ENCODE assay signal across 25 cellular contexts in the genomic region with DNA sequence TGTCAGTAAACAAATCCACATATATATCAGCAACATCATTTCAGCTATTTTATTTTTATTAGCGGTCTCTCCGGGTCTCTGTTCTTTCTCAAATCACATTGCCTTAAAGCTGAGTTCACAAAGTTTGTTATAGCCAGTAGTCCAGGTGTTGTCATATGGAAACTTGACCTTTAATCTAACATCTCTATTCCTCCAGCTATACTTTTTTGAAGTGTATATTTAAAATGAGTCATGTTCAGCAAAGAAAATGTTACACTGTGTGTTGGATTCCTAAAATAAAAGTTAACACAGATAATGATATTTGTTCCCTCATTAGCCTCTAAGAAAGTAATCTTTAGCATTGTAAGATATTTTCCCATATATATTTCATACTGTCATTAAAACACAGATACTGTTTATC.
DNase-seq lines count a peak whose midpoint lies in the region; ATAC-seq and TF ChIP-seq lines count a peak whose summit lies in the region.
"Had no signal": no experiment of that assay in that cellular context is flagged by ENCODE, and none has a peak within 500 bp of the region (broad histone marks: within the 10 kb centered on the region; RNA-seq: fewer than 3 reads in every experiment).

No MANE protein-coding gene starts in this region.

- dilution Hi-C loops in IMR-90 (cut with HindIII; ENCODE audit: low sequenced_read_pairs, unreplicated experiment) = no loop called here

- no peak overlapping the region for H2BK120ac ChIP-seq in IMR-90 (ENCODE audit: low read depth, low read length)

- H3K23ac ChIP-seq in IMR-90 (ENCODE audit: low read depth, low read length) = no peak overlapping the region

- peak overlapping the region; percentile 66 for H3K27ac Mint-ChIP-seq in activated T-cell treated with anti-CD3 and anti-CD28 coated beads, Interleukin-2, amount 50 U/mL, for 72 hours
- H3K27ac Mint-ChIP-seq in activated T-helper 2 cell treated with anti-CD3 and anti-CD28 coated beads, Interferon-gamma antibody, Interleukin-2, Interleukin-4, amounts not matched to agents 10 μg/mL and 5 μg/mL and 100 μg/mL, durations not matched to agents 14 hours and 24 hours and 36 hours = peak overlapping the region; percentile 2
- peak overlapping the region; percentile 54 for H3K27ac Mint-ChIP-seq in stimulated activated naive B cell treated with anti-CD40 and anti-IgM and Interleukin-4, amounts not matched to agents 10 μg/mL and 1 μg/mL and 100 μg/mL, for 72 hours
- H3K27ac Mint-ChIP-seq in CD8-positive, alpha-beta memory T cell = peak overlapping the region in 2 of 8 donors; percentile 43 to 66
- H3K27ac Mint-ChIP-seq: B cell; CD4-positive, alpha-beta T cell; CD8-positive, alpha-beta T cell had no signal

- no peak overlapping the region for H3K56ac ChIP-seq in IMR-90 (ENCODE audit: extremely low read depth, insufficient read depth, low read length)

- H3K79me1 ChIP-seq in IMR-90 (ENCODE audit: low read depth in 1 of 2, low read length in 2 of 2) = peaks cover 5 to 6% of the 10 kb centered on the region in 2 experiments; a peak in 2 of 4 replicates

- BruUV-seq in IMR-90 (replicated peaks; lab: Mats Ljungman, UMichigan) = no TSS peak

- H3K18ac ChIP-seq in IMR-90 (ENCODE audit: low read depth, low read length) = no peak overlapping the region

- H4K91ac ChIP-seq in IMR-90 (ENCODE audit: insufficient read depth, low read depth, low read length) = no peak overlapping the region

- in situ Hi-C loops in IMR-90 (cut with MboI; ENCODE audit: low sequenced_read_pairs) = no loop called here

- no peak for DNase-seq in activated T-cell treated with anti-CD3 and anti-CD28 coated beads, Interleukin-2, amount 50 U/mL, for 72 hours
- DNase-seq in activated T-cell treated with anti-CD3 and anti-CD28 coated beads for 4 hours (no peak), IMR-90 (peak; percentile 7), NCI-H524 (lab: John Stamatoyannopoulos, UW) (no peak), HK-2 (ENCODE audit: unreplicated experiment) (no peak)
- no peak for DNase-seq in activated T-helper 2 cell treated with anti-CD3 and anti-CD28 coated beads, Interferon-gamma antibody, Interleukin-2, Interleukin-4, amounts not matched to agents 10 μg/mL and 5 μg/mL and 100 μg/mL, durations not matched to agents 14 hours and 24 hours and 36 hours (ENCODE audit: low spot score)
- DNase-seq in stimulated activated naive B cell treated with anti-CD40 and anti-IgM and Interleukin-4, amounts not matched to agents 10 μg/mL and 1 μg/mL and 100 μg/mL, for 72 hours = no peak
- no peak for DNase-seq in CD8-positive, alpha-beta memory T cell
- DNase-seq: AML-193; CD4-positive, alpha-beta T cell; CD8-positive, alpha-beta T cell; COR-L47; DMS 273 treated with DMSO at 0.1 percent for 48 hours; DMS153; DMS53; DMS79; DND-41; EL; GDM1 had no signal

- POLR2A ChIA-PET in IMR-90 (lab: Charles Lee; ENCODE audit: unreplicated experiment) = no interaction called here
- POLR2A ChIA-PET in CD8-positive, alpha-beta memory T cell (lab: Charles Lee) = no interaction called here

- peaks cover 0 to 5% of the 10 kb centered on the region in 2 donors for H3K36me3 Mint-ChIP-seq in activated T-cell treated with anti-CD3 and anti-CD28 coated beads, Interleukin-2, amount 50 U/mL, for 72 hours (ENCODE audit: insufficient read depth in 2 of 2)
- peaks cover 34% of the 10 kb centered on the region for H3K36me3 Mint-ChIP-seq in activated T-helper 2 cell treated with anti-CD3 and anti-CD28 coated beads, Interferon-gamma antibody, Interleukin-2, Interleukin-4, amounts not matched to agents 10 μg/mL and 5 μg/mL and 100 μg/mL, durations not matched to agents 14 hours and 24 hours and 36 hours (ENCODE audit: low read depth)
- H3K36me3 Mint-ChIP-seq in stimulated activated naive B cell treated with anti-CD40 and anti-IgM and Interleukin-4, amounts not matched to agents 10 μg/mL and 1 μg/mL and 100 μg/mL, for 72 hours = peaks cover 26 to 27% of the 10 kb centered on the region in 2 donors
- peaks cover 0 to 70% (median 15%) of the 10 kb centered on the region in 3 donors for H3K36me3 Mint-ChIP-seq in CD8-positive, alpha-beta memory T cell

- H3K14ac ChIP-seq in IMR-90 (replicated peaks; ENCODE audit: low read depth, low read length) = no peak overlapping the region

- no peak overlapping the region for H2AK9ac ChIP-seq in IMR-90 (replicated peaks; ENCODE audit: low read depth, low read length, poor library complexity)

- H4K20me1 ChIP-seq in IMR-90 (ENCODE audit: insufficient read depth, low read length) = 0 out of 2 replicates have a peak, but pooled peaks cover 4% of the 10 kb centered on the region

- H3K9me3 ChIP-seq in IMR-90 (ENCODE audit: control insufficient read depth, insufficient read depth, low read length) = no peaks in the 10 kb centered on the region
- no peaks in the 10 kb centered on the region for H3K9me3 ChIP-seq in CD8-positive, alpha-beta memory T cell (ENCODE audit: low read length)
- H3K9me3 ChIP-seq: A549; BLaER1 treated with 17β-estradiol and CSF1 and Interleukin-3, amounts not matched to agents 10 nM and 100 nM had no signal

- H3K36me3 ChIP-seq in IMR-90 (ENCODE audit: control insufficient read depth, insufficient read depth, low read length) = peaks cover 11% of the 10 kb centered on the region
- peaks cover 10% of the 10 kb centered on the region for H3K36me3 ChIP-seq in CD8-positive, alpha-beta memory T cell (ENCODE audit: insufficient read depth, low read length)

- H4K8ac ChIP-seq in IMR-90 (ENCODE audit: low read depth in 2 of 2, low read length in 2 of 2) = no peak overlapping the region

- no peak overlapping the region for H2AK5ac ChIP-seq in IMR-90 (ENCODE audit: low read depth, low read length)

- CTCF ChIA-PET in IMR-90 (lab: Yijun Ruan, JAX) = no interaction called here
- CTCF ChIA-PET in CD8-positive, alpha-beta memory T cell (lab: Charles Lee) = interaction anchor here (1.1 kb wide), 1 partner anchor 9 kb away, joined by 3 read pairs; no protein-coding TSS in a partner anchor

- TF ChIP-seq POLR2A in IMR-90 (IDR thresholded peaks at IDR 0.05; ENCODE audit: low read depth, low read length) = no peak

- WGBS in IMR-90 (ENCODE audit: extremely low coverage in 2 of 2, insufficient read length in 1 of 2), 2 experiments = no CpG with 5 or more reads among the region's 2 CpGs

- no peak overlapping the region for H3K4me3 Mint-ChIP-seq in activated T-cell treated with anti-CD3 and anti-CD28 coated beads, Interleukin-2, amount 50 U/mL, for 72 hours
- H3K4me3 Mint-ChIP-seq in activated T-helper 2 cell treated with anti-CD3 and anti-CD28 coated beads, Interferon-gamma antibody, Interleukin-2, Interleukin-4, amounts not matched to agents 10 μg/mL and 5 μg/mL and 100 μg/mL, durations not matched to agents 14 hours and 24 hours and 36 hours (ENCODE audit: low read depth) = no peak overlapping the region
- H3K4me3 Mint-ChIP-seq in stimulated activated naive B cell treated with anti-CD40 and anti-IgM and Interleukin-4, amounts not matched to agents 10 μg/mL and 1 μg/mL and 100 μg/mL, for 72 hours = no peak overlapping the region
- no peak overlapping the region for H3K4me3 Mint-ChIP-seq in CD8-positive, alpha-beta memory T cell
- H3K4me3 Mint-ChIP-seq: B cell; CD4-positive, alpha-beta T cell; CD8-positive, alpha-beta T cell had no signal

- H3K4me3 ChIP-seq in IMR-90 (ENCODE audit: insufficient read depth, low read depth, low read length) = no peak overlapping the region
- H3K4me3 ChIP-seq in CD8-positive, alpha-beta memory T cell (ENCODE audit: low read length) = no peak overlapping the region
- H3K4me3 ChIP-seq: A549; BLaER1 treated with 17β-estradiol and CSF1 and Interleukin-3, amounts not matched to agents 10 nM and 100 nM; GM12878 had no signal

- H3K9me3 Mint-ChIP-seq in activated T-cell treated with anti-CD3 and anti-CD28 coated beads, Interleukin-2, amount 50 U/mL, for 72 hours = no peaks in the 10 kb centered on the region
- H3K9me3 Mint-ChIP-seq in activated T-helper 2 cell treated with anti-CD3 and anti-CD28 coated beads, Interferon-gamma antibody, Interleukin-2, Interleukin-4, amounts not matched to agents 10 μg/mL and 5 μg/mL and 100 μg/mL, durations not matched to agents 14 hours and 24 hours and 36 hours = no peaks in the 10 kb centered on the region
- no peaks in the 10 kb centered on the region for H3K9me3 Mint-ChIP-seq in stimulated activated naive B cell treated with anti-CD40 and anti-IgM and Interleukin-4, amounts not matched to agents 10 μg/mL and 1 μg/mL and 100 μg/mL, for 72 hours
- no peaks in the 10 kb centered on the region for H3K9me3 Mint-ChIP-seq in CD8-positive, alpha-beta memory T cell
- H3K9me3 Mint-ChIP-seq: CD4-positive, alpha-beta T cell; CD8-positive, alpha-beta T cell had no signal

- no peak overlapping the region for H2BK5ac ChIP-seq in IMR-90 (ENCODE audit: low read depth, low read length, poor library complexity, severe bottlenecking)

- H3K4ac ChIP-seq in IMR-90 (ENCODE audit: low read depth, low read length) = no peak overlapping the region

- no peaks in the 10 kb centered on the region for H3K27me3 ChIP-seq in IMR-90 (ENCODE audit: control insufficient read depth, insufficient read depth, low read length)
- H3K27me3 ChIP-seq in CD8-positive, alpha-beta memory T cell (ENCODE audit: insufficient read depth, low read length, poor library complexity, severe bottlenecking) = no peaks in the 10 kb centered on the region
- H3K27me3 ChIP-seq: BLaER1 treated with 17β-estradiol and CSF1 and Interleukin-3, amounts not matched to agents 10 nM and 100 nM had no signal

- H3K27ac ChIP-seq in IMR-90 (ENCODE audit: insufficient read depth, low read length) = no peak overlapping the region
- no peak overlapping the region for H3K27ac ChIP-seq in CD8-positive, alpha-beta memory T cell (ENCODE audit: low read depth, low read length)
- H3K27ac ChIP-seq: 22Rv1; A549; BLaER1 treated with 17β-estradiol and CSF1 and Interleukin-3, amounts not matched to agents 10 nM and 100 nM; C4-2B had no signal

- H3K9ac ChIP-seq in IMR-90 (ENCODE audit: low read depth, low read length) = no peak overlapping the region
- H3K9ac ChIP-seq: BLaER1 treated with 17β-estradiol and CSF1 and Interleukin-3, amounts not matched to agents 10 nM and 100 nM had no signal

- no peaks in the 10 kb centered on the region for H3K27me3 Mint-ChIP-seq in activated T-cell treated with anti-CD3 and anti-CD28 coated beads, Interleukin-2, amount 50 U/mL, for 72 hours (ENCODE audit: low read depth)
- H3K27me3 Mint-ChIP-seq in activated T-helper 2 cell treated with anti-CD3 and anti-CD28 coated beads, Interferon-gamma antibody, Interleukin-2, Interleukin-4, amounts not matched to agents 10 μg/mL and 5 μg/mL and 100 μg/mL, durations not matched to agents 14 hours and 24 hours and 36 hours (ENCODE audit: low read depth) = no peaks in the 10 kb centered on the region
- H3K27me3 Mint-ChIP-seq in stimulated activated naive B cell treated with anti-CD40 and anti-IgM and Interleukin-4, amounts not matched to agents 10 μg/mL and 1 μg/mL and 100 μg/mL, for 72 hours = no peaks in the 10 kb centered on the region
- no peaks in the 10 kb centered on the region for H3K27me3 Mint-ChIP-seq in CD8-positive, alpha-beta memory T cell
- H3K27me3 Mint-ChIP-seq: B cell; CD4-positive, alpha-beta T cell had no signal

- H3K4me2 ChIP-seq in IMR-90 (ENCODE audit: low read depth, low read length) = no peak overlapping the region
- H3K4me2 ChIP-seq: A549; BLaER1 treated with 17β-estradiol and CSF1 and Interleukin-3, amounts not matched to agents 10 nM and 100 nM had no signal

- intact Hi-C loops in IMR-90 (cut with micrococcal nuclease) = no loop called here
- intact Hi-C loops in activated T-helper 2 cell treated with anti-CD3 and anti-CD28 coated beads, Interferon-gamma antibody, Interleukin-2, Interleukin-4, amounts not matched to agents 10 μg/mL and 5 μg/mL and 100 μg/mL, durations not matched to agents 14 hours and 24 hours and 36 hours (cut with micrococcal nuclease) = no loop called here

- no peak for ATAC-seq in activated T-cell treated with anti-CD3 and anti-CD28 coated beads, Interleukin-2, amount 50 U/mL, for 72 hours (replicated peaks in 1 of 2)
- ATAC-seq in IMR-90 (ENCODE audit: low read depth) = peak; percentile 60
- no peak for ATAC-seq in stimulated activated naive B cell treated with anti-CD40 and anti-IgM and Interleukin-4, amounts not matched to agents 10 μg/mL and 1 μg/mL and 100 μg/mL, for 72 hours (replicated peaks)
- ATAC-seq: A549; CD8-positive, alpha-beta T cell; GM12878 had no signal

- H3K9me1 ChIP-seq in IMR-90 (ENCODE audit: insufficient read depth, low read length) = 0 out of 2 replicates have a peak, but pooled peaks cover 10% of the 10 kb centered on the region

- no peaks in the 10 kb centered on the region for H3K4me1 ChIP-seq in IMR-90 (ENCODE audit: control insufficient read depth, insufficient read depth, low read length)
- H3K4me1 ChIP-seq in CD8-positive, alpha-beta memory T cell (ENCODE audit: insufficient read depth, low read length) = no peaks in the 10 kb centered on the region
- H3K4me1 ChIP-seq: A549; BLaER1 treated with 17β-estradiol and CSF1 and Interleukin-3, amounts not matched to agents 10 nM and 100 nM had no signal

- no peak overlapping the region for H4K5ac ChIP-seq in IMR-90 (ENCODE audit: low read depth, low read length)

- TF ChIP-seq RAD21 in IMR-90 (IDR thresholded peaks at IDR 0.05; ENCODE audit: low read length) = no peak

- no peak overlapping the region for H2BK20ac ChIP-seq in IMR-90 (ENCODE audit: low read depth, low read length)

- no peak overlapping the region for H2AFZ ChIP-seq in IMR-90 (replicated peaks; ENCODE audit: low read length, poor library complexity)

- H3K4me1 Mint-ChIP-seq in activated T-cell treated with anti-CD3 and anti-CD28 coated beads, Interleukin-2, amount 50 U/mL, for 72 hours (ENCODE audit: low read depth) = peaks cover 11% of the 10 kb centered on the region
- peaks cover 10% of the 10 kb centered on the region for H3K4me1 Mint-ChIP-seq in activated T-helper 2 cell treated with anti-CD3 and anti-CD28 coated beads, Interferon-gamma antibody, Interleukin-2, Interleukin-4, amounts not matched to agents 10 μg/mL and 5 μg/mL and 100 μg/mL, durations not matched to agents 14 hours and 24 hours and 36 hours (ENCODE audit: low read depth)
- H3K4me1 Mint-ChIP-seq in stimulated activated naive B cell treated with anti-CD40 and anti-IgM and Interleukin-4, amounts not matched to agents 10 μg/mL and 1 μg/mL and 100 μg/mL, for 72 hours = no peaks in the 10 kb centered on the region
- peaks cover 0 to 2% (median 0%) of the 10 kb centered on the region in 3 donors for H3K4me1 Mint-ChIP-seq in CD8-positive, alpha-beta memory T cell
- H3K4me1 Mint-ChIP-seq: B cell had no signal

- no peak for TF ChIP-seq CTCF in IMR-90 (conservative IDR thresholded peaks at IDR 0.05; ENCODE audit: low read depth, low read length)

- no peak overlapping the region for H2BK15ac ChIP-seq in IMR-90 (ENCODE audit: low read depth, low read length)
